ENCODE assay signal across 1 cellular context in genomic region chr12:54207539-54208267, GRCh38.
A peak's percentile ranks its signal among the peaks of the same experiment; 100 is the strongest.
TF ChIP-seq lines count a peak whose summit lies in the region.

No MANE protein-coding gene starts in this region.

TF ChIP-seq in HepG2, 621 proteins besides CTCF, POLR2A, EP300 and RAD21 (continued from another document):
- TF ChIP-seq TRIM22 (IDR thresholded peaks at IDR 0.05) (no peak), CHD2 (IDR thresholded peaks at IDR 0.05; ENCODE audit: low read depth, low read length) (no peak), ZNF616 (CRISPR knock-in tag; IDR thresholded peaks at IDR 0.05; ENCODE audit: low read depth) (no peak), ZMYM2 (CRISPR knock-in tag; IDR thresholded peaks at IDR 0.05) (no peak), WIZ (CRISPR knock-in tag; IDR thresholded peaks at IDR 0.05) (no peak), ARNT (IDR thresholded peaks at IDR 0.05) (no peak), ZBTB3 (CRISPR knock-in tag; IDR thresholded peaks at IDR 0.05; ENCODE audit: borderline replicate concordance, low read depth) (no peak), TCF12 (IDR thresholded peaks at IDR 0.05) (no peak), TCF12 (CRISPR knock-in tag; IDR thresholded peaks at IDR 0.05) (no peak), TFAP4 (IDR thresholded peaks at IDR 0.05; ENCODE audit: borderline replicate concordance, low read depth) (peak; percentile 42; the same call in 1 of the 2 replicates), MEF2D (CRISPR knock-in tag; IDR thresholded peaks at IDR 0.05) (no peak), ESRRA (CRISPR knock-in tag; IDR thresholded peaks at IDR 0.05; ENCODE audit: low read depth) (no peak), NR0B2 (CRISPR knock-in tag; IDR thresholded peaks at IDR 0.05) (no peak), DMTF1 (CRISPR knock-in tag; IDR thresholded peaks at IDR 0.05) (no peak), HOXA5 (CRISPR knock-in tag; IDR thresholded peaks at IDR 0.05) (no peak), ARID3A (IDR thresholded peaks at IDR 0.05; ENCODE audit: low read depth, low read length) (no peak), ZBTB2 (CRISPR knock-in tag; IDR thresholded peaks at IDR 0.05; ENCODE audit: low read depth) (no peak), NCOA2 (CRISPR knock-in tag; IDR thresholded peaks at IDR 0.05) (no peak), ELF1 (CRISPR knock-in tag; IDR thresholded peaks at IDR 0.05) (no peak), HMGA1 (CRISPR knock-in tag; conservative IDR thresholded peaks at IDR 0.05) (no peak), ZNF501 (CRISPR knock-in tag; IDR thresholded peaks at IDR 0.05) (0 out of 2 replicates have a peak, but pooled peaks have one; percentile 35), ZNF143 (CRISPR knock-in tag; IDR thresholded peaks at IDR 0.05) (peak; percentile 37; the same call in 1 of the 2 replicates), TGIF2 (CRISPR knock-in tag; IDR thresholded peaks at IDR 0.05) (no peak), ZNF234 (CRISPR knock-in tag; conservative IDR thresholded peaks at IDR 0.05) (no peak), ZNF547 (CRISPR knock-in tag; IDR thresholded peaks at IDR 0.05) (no peak), ZEB1 (IDR thresholded peaks at IDR 0.05; ENCODE audit: insufficient replicate concordance, low read depth) (no peak), ATF3 (CRISPR knock-in tag; IDR thresholded peaks at IDR 0.05) (no peak), ZNF670 (CRISPR knock-in tag; IDR thresholded peaks at IDR 0.05; ENCODE audit: borderline replicate concordance) (no peak), HHEX (CRISPR knock-in tag; IDR thresholded peaks at IDR 0.05) (no peak), RXRA (CRISPR knock-in tag; IDR thresholded peaks at IDR 0.05) (peak; percentile 28; the same call in 1 of the 2 replicates), RAD51 (IDR thresholded peaks at IDR 0.05; ENCODE audit: borderline replicate concordance) (no peak), CCAR2 (optimal IDR thresholded peaks at IDR 0.05; ENCODE audit: low read depth, low read length) (no peak), ZFP1 (CRISPR knock-in tag; IDR thresholded peaks at IDR 0.05) (no peak), MNT (IDR thresholded peaks at IDR 0.05) (no peak), BCL3 (CRISPR knock-in tag; IDR thresholded peaks at IDR 0.05) (no peak), FOXP4 (CRISPR knock-in tag; IDR thresholded peaks at IDR 0.05) (no peak)
